Comparison of ENCODE assay signal across 8 cellular contexts in genomic region chr2:217993817-217994459, GRCh38. TPM values are rescaled to one million over a fixed set of nuclear protein-coding genes. Genes with fewer than 3 reads are reported as not detected.
DNase-seq lines count a peak whose midpoint lies in the region; ATAC-seq and TF ChIP-seq lines count a peak whose summit lies in the region.

No MANE protein-coding gene starts in this region.

- H3K36me3 ChIP-seq in CD8-positive, alpha-beta memory T cell (ENCODE audit: insufficient read depth, low read length) = no peaks in the 10 kb centered on the region
- H3K36me3 ChIP-seq in SU-DHL-6 (ENCODE audit: low read length) = no peaks in the 10 kb centered on the region
- peaks cover 44% of the 10 kb centered on the region for H3K36me3 ChIP-seq in adipocyte (ENCODE audit: control insufficient read depth, insufficient read depth, low read length, severe bottlenecking)

- ATAC-seq in HG02885 (IDR thresholded peaks at IDR 0.05; ENCODE audit: poor library complexity, unreplicated experiment) (peak; percentile 37), HG03571 (IDR thresholded peaks at IDR 0.05; ENCODE audit: unreplicated experiment) (no peak)

- CTCF ChIA-PET in CD8-positive, alpha-beta memory T cell (lab: Charles Lee) = interaction anchor here (0.8 to 2.1 kb wide), 6 partner anchors 10 to 212 kb away, joined by 3 to 10 read pairs (median 4); no protein-coding TSS in a partner anchor

- H3K4me3 ChIP-seq in CD8-positive, alpha-beta memory T cell (ENCODE audit: low read length) = no peak overlapping the region
- H3K4me3 ChIP-seq in SU-DHL-6 (ENCODE audit: insufficient read depth, low read length, poor library complexity, severe bottlenecking) (no peak overlapping the region), adipocyte (ENCODE audit: low read length) (peak overlapping the region; percentile 48)

- no peak overlapping the region for H2AFZ ChIP-seq in SU-DHL-6 (ENCODE audit: low read depth, low read length, severe bottlenecking)

- no peak overlapping the region for H3K27ac Mint-ChIP-seq in CD8-positive, alpha-beta memory T cell

- H3F3A ChIP-seq in SU-DHL-6 (ENCODE audit: insufficient read depth) = no peaks in the 10 kb centered on the region

- peaks cover 8 to 46% of the 10 kb centered on the region in 2 donors for H3K27me3 Mint-ChIP-seq in CD8-positive, alpha-beta memory T cell

- no peaks in the 10 kb centered on the region for H3K27me3 ChIP-seq in CD8-positive, alpha-beta memory T cell (ENCODE audit: insufficient read depth, low read length, poor library complexity, severe bottlenecking)
- H3K27me3 ChIP-seq in SU-DHL-6 (ENCODE audit: low read length) (0 out of 2 replicates have a peak, but pooled peaks cover 3% of the 10 kb centered on the region), adipocyte (replicated peaks; ENCODE audit: control insufficient read depth, insufficient read depth, low read length) (no peaks in the 10 kb centered on the region)

- H3K4me1 Mint-ChIP-seq in CD8-positive, alpha-beta memory T cell = no peaks in the 10 kb centered on the region

- POLR2A ChIA-PET in CD8-positive, alpha-beta memory T cell (lab: Charles Lee) = no interaction called here

- H3K4me2 ChIP-seq in SU-DHL-6 (ENCODE audit: low read depth, low read length, poor library complexity, severe bottlenecking) = no peak overlapping the region

- no peaks in the 10 kb centered on the region for H3K9me3 ChIP-seq in CD8-positive, alpha-beta memory T cell (ENCODE audit: low read length)
- H3K9me3 ChIP-seq in SU-DHL-6 (ENCODE audit: insufficient read depth, low read length) = no peaks in the 10 kb centered on the region
- H3K9me3 ChIP-seq in adipocyte (ENCODE audit: control insufficient read depth, low read length) = no peaks in the 10 kb centered on the region

- H3K27ac ChIP-seq in CD8-positive, alpha-beta memory T cell (ENCODE audit: low read depth, low read length) = no peak overlapping the region
- H3K27ac ChIP-seq in SU-DHL-6 (ENCODE audit: low read depth, low read length) = no peak overlapping the region

- no peaks in the 10 kb centered on the region for H4K20me1 ChIP-seq in SU-DHL-6 (ENCODE audit: low read depth, low read length)

- no peak overlapping the region for H3K4me3 Mint-ChIP-seq in CD8-positive, alpha-beta memory T cell

- peak; percentile 72 for TF ChIP-seq CTCF in SU-DHL-6 (IDR thresholded peaks at IDR 0.05; ENCODE audit: insufficient read depth, low read length, poor library complexity, severe bottlenecking)

- H3K9ac ChIP-seq in SU-DHL-6 (ENCODE audit: low read length) (no peak overlapping the region), adipocyte (ENCODE audit: low read length) (peak overlapping the region; percentile 91)

- H3K4me1 ChIP-seq in CD8-positive, alpha-beta memory T cell (ENCODE audit: insufficient read depth, low read length) = no peaks in the 10 kb centered on the region
- peaks cover 73% of the 10 kb centered on the region for H3K4me1 ChIP-seq in adipocyte (ENCODE audit: control insufficient read depth, insufficient read depth, low read length)

- H3K9me2 ChIP-seq in SU-DHL-6 (replicated peaks; ENCODE audit: insufficient read depth, low read length) = no peaks in the 10 kb centered on the region

- H3K79me2 ChIP-seq in SU-DHL-6 (ENCODE audit: insufficient read depth, low read length) = no peaks in the 10 kb centered on the region

- peak in 4 of 5 donors; percentile 14 to 37 (median 20) for DNase-seq in CD8-positive, alpha-beta memory T cell
- peak; percentile 81 for DNase-seq in adipocyte (ENCODE audit: low read depth)
- DNase-seq in iris pigment epithelial cell (ENCODE audit: low read depth) = peak; percentile 54
- peak; percentile 65 to 75 for DNase-seq in stimulated activated CD4-positive, alpha-beta T cell treated with anti-CD3 and anti-CD28 coated beads, Interleukin-2, amount 100 ng/mL, for 24 hours
- DNase-seq in NCI-H524 treated with DMSO at 0.1 percent for 48 hours (lab: John Stamatoyannopoulos, UW) = no peak

- no peaks in the 10 kb centered on the region for H3K9me3 Mint-ChIP-seq in CD8-positive, alpha-beta memory T cell

- no peaks in the 10 kb centered on the region for H3K36me3 Mint-ChIP-seq in CD8-positive, alpha-beta memory T cell

RNA-seq across cellular contexts. Expression of gene TNS1, which starts 8.9 kb away (rescaled TPM):
- total RNA-seq in CD8-positive, alpha-beta memory T cell = 1 to 10 TPM; 1.1 to 1.8 TPM
- not detected for polyA plus RNA-seq in CD8-positive, alpha-beta memory T cell
